8 cellular contexts compared by ENCODE assay signal in the genomic region with DNA sequence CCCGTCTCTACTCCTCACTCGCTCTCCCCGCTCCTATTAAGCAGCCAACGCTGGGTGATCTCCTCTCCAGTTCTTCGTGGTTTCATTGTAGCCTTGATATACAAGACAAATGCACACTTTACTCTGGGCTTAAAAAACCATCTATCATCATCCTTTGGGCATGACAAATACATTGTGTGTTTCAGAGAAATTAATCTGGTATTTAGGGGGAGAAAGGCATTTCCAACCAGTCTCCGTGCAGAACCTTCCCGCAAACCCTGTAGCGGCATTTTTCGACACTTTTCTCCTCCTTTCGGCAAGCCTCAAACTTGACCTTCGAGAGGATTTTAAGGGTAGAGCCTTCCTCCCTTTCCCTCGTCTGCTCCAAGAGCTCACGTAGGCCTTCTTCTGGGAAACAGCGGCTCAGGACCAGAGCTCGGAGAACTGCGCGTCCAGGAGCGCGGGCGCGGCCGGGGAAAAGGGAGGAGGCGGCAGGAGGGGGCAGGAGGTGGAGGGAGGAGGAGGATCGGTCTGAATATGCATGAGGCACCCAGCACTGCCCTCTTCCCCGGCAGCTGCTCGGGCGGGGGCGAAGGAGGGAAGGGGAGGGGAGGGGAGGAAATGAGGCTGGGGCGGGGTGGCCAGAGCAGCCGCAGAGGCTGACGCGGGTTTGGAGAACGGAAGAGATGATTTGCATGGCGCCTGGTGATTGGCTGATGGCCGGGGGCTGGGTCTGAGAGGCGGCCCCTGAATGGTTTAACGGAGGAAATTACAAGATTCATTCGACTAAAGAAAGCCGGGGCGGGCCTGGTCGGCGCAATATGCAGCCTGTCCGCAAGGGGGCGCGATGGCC.
DNase-seq lines count a peak whose midpoint lies in the region; ATAC-seq, FAIRE-seq and TF ChIP-seq lines count a peak whose summit lies in the region.

No MANE protein-coding gene starts in this region.

- DNase-seq in GM18507 (ENCODE audit: extremely low spot score, insufficient read length, low read depth) (peak; percentile 17), NCI-H1930 (lab: John Stamatoyannopoulos, UW) (peak; percentile 89 to 91), T-helper 9 cell (peak; percentile 67), astrocyte of the spinal cord (ENCODE audit: low read depth, low spot score) (peak; percentile 99), hypothalamus (lab: John Stamatoyannopoulos, UW) (peak; percentile 91 to 100 (median 98)), retina (peak; percentile 99), cortex of kidney (lab: John Stamatoyannopoulos, UW) (no peak)

- peak overlapping the region; percentile 60 for H3K4me3 ChIP-seq in astrocyte of the spinal cord (ENCODE audit: low read depth, low read length)

- in situ Hi-C loops in astrocyte of the spinal cord (cut with HindIII; ENCODE audit: low sequenced_read_pairs), result loop anchor here (25.0 kb wide), 1 partner anchor 546 kb away; no protein-coding TSS in a partner anchor

- ATAC-seq in HG03025 (IDR thresholded peaks at IDR 0.05; ENCODE audit: low FRiP score, unreplicated experiment), result peak; percentile 76

- TF ChIP-seq CTCF in astrocyte of the spinal cord (IDR thresholded peaks at IDR 0.05; ENCODE audit: low read depth, low read length), result peak; percentile 73

- no peak for FAIRE-seq in GM18507 (lab: Jason Lieb, UNC)
